Comparison of ENCODE assay signal across 10 cellular contexts in the genomic region with DNA sequence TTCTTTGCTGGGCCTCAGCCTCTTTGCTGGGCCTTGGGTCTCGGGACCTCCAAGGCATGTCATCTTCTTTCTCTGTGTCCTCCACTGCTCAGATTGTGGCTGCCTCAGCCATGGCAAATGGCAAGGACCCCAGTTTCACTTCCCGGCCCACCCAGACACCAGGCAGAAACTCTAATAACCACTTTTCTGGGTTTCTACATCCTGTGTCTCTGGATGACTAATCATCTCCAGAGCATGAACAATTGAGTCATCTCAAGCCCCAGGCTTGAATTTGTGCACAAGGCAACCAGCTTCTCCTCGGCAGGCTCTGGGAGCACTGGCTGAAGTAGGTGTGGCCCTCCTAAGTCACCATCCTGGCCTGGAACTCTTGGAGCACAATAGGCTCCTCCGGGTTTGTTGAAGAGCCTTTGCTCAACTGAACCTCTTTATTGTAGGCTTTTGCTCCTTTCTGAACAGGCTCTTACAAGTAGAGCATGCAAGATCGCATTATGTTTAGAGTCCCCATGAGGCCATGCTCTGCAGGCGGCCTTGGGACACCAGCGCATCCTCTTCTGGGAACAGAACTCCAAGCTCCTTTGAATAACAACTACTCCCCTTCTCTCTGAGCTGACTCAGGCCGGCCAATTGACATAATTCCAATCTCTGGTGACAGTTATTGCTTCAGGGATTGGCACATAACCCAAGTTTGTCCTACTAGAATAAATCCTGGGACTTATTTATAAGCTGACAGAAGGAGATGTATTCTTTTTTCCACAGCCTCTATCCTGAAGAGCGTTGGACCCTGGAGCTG.
DNase-seq lines count a peak whose midpoint lies in the region; ATAC-seq and TF ChIP-seq lines count a peak whose summit lies in the region.
"Had no signal": no experiment of that assay in that cellular context is flagged by ENCODE, and none has a peak within 500 bp of the region (broad histone marks: within the 10 kb centered on the region; RNA-seq: fewer than 3 reads in every experiment).

No MANE protein-coding gene starts in this region.

- DNase-seq in GM12864 (ENCODE audit: low read depth) (peak; percentile 29), foreskin melanocyte (peak; percentile 62), uterus (no peak)
- no peak for DNase-seq in stimulated activated naive CD4-positive, alpha-beta T cell (lab: John Stamatoyannopoulos, UW)
- DNase-seq in activated effector memory CD4-positive, alpha-beta T cell treated with Interleukin-2 at 50 U/mL for 16 hours: no peak
- no peak for DNase-seq in stimulated activated CD8-positive, alpha-beta memory T cell treated with anti-CD3 and anti-CD28 coated beads, Interleukin-4, amount 100 ng/mL, for 48 hours
- DNase-seq: kidney glomerular epithelial cell had no signal

- no peaks in the 10 kb centered on the region for H3K4me1 ChIP-seq in uterus

- intact Hi-C loops in uterus (cut with DNase I; ENCODE audit: low total_unique reads): no loop called here

- TF ChIP-seq POLR2A in uterus (IDR thresholded peaks at IDR 0.05): no peak

- no peak overlapping the region for H3K4me3 ChIP-seq in GM12864 (ENCODE audit: low read depth, low read length)
- no peak overlapping the region for H3K4me3 ChIP-seq in uterus
- H3K4me3 ChIP-seq: K562 had no signal

- H3K9me3 ChIP-seq in uterus: no peaks in the 10 kb centered on the region

- ATAC-seq in GM21447 (IDR thresholded peaks at IDR 0.05; ENCODE audit: unreplicated experiment): peak; percentile 88
- peak; percentile 90 for ATAC-seq in HG03460 (IDR thresholded peaks at IDR 0.05; ENCODE audit: unreplicated experiment)

- TF ChIP-seq CTCF in GM12864 (IDR thresholded peaks at IDR 0.05; ENCODE audit: low read depth, low read length, missing control alignments): no peak
- no peak for TF ChIP-seq CTCF in uterus (IDR thresholded peaks at IDR 0.05)

- no peaks in the 10 kb centered on the region for H3K36me3 ChIP-seq in uterus

- H3K27me3 ChIP-seq in uterus: no peaks in the 10 kb centered on the region

- H3K27ac ChIP-seq in uterus: no peak overlapping the region

Comparison
In these comparisons a context has a peak if more than half of its experiments do, and no peak if none do; other contexts are left out.
1. DNase-seq: peak in GM12864 (single experiment) and foreskin melanocyte (single experiment); none in uterus (0 of 2), stimulated activated naive CD4-positive, alpha-beta T cell (0 of 6), activated effector memory CD4-positive, alpha-beta T cell treated with Interleukin-2 at 50 U/mL for 16 hours (single experiment) and stimulated activated CD8-positive, alpha-beta memory T cell treated with anti-CD3 and anti-CD28 coated beads, Interleukin-4, amount 100 ng/mL, for 48 hours (single experiment).